In the genomic region with DNA sequence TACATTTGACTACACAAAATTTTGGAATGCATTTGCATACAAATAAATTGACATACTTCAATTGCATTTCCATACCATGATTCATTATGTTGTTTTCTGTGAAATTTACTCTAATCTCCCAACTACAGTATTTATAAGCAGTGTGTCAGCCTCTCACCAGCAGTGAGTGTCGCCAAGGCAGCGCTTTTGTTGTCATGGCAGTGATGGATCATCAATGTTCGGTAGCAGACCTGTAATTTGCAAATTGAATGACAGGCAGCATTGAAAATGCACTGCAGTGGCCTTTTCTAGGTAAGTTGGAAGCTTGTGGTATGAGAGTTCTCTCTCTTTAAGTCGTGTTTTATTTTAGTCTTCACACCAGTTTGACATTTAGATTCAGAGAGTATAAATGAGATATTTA, we compare ENCODE assay signal across 18 cellular contexts.
DNase-seq lines count a peak whose midpoint lies in the region; ATAC-seq and TF ChIP-seq lines count a peak whose summit lies in the region.
"Had no signal": no experiment of that assay in that cellular context is flagged by ENCODE, and none has a peak within 500 bp of the region (broad histone marks: within the 10 kb centered on the region; RNA-seq: fewer than 3 reads in every experiment).

No MANE protein-coding gene starts in this region.

- DNase-seq in NCI-H2081 (lab: John Stamatoyannopoulos, UW) (peak; percentile 1 to 28), NCI-H2081 treated with DMSO at 0.1 percent for 48 hours (lab: John Stamatoyannopoulos, UW) (no peak), NCI-H1417 (lab: John Stamatoyannopoulos, UW) (peak in 2 of 3 experiments; percentile 72 to 95), NCI-H345 treated with DMSO at 0.1 percent for 48 hours (lab: John Stamatoyannopoulos, UW; ENCODE audit: unreplicated experiment) (peak; percentile 44), NCI-H524 treated with DMSO at 0.1 percent for 48 hours (lab: John Stamatoyannopoulos, UW) (no peak), dedifferentiated amniotic fluid mesenchymal stem cell (ENCODE audit: extremely low spot score) (no peak)
- DNase-seq: 8988T; GDM1; HCEC 1CT; NCI-H510A; NK-92 treated with Interleukin-12 subunit alpha and Interleukin-12 subunit beta, amount 100 ng/mL, for 24 hours; Peyer's patch; T-helper 17 cell had no signal

- no peaks in the 10 kb centered on the region for H3K79me2 ChIP-seq in neural cell (replicated peaks; ENCODE audit: insufficient read depth, low read length)

- H3K36me3 ChIP-seq in neural cell (ENCODE audit: insufficient read depth, low read length) = no peaks in the 10 kb centered on the region
- H3K36me3 ChIP-seq: Peyer's patch, SJSA1 had no signal

- no peak overlapping the region for H2AFZ ChIP-seq in neural cell (ENCODE audit: low read depth, low read length)
- H2AFZ ChIP-seq: GM23338 had no signal

- H3K9ac ChIP-seq in neural cell (ENCODE audit: low read length) = no peak overlapping the region

- H3F3A ChIP-seq in neural cell (ENCODE audit: insufficient read depth, low read length, poor library complexity, severe bottlenecking) = no peaks in the 10 kb centered on the region

- ATAC-seq in GM21526 (IDR thresholded peaks at IDR 0.05; ENCODE audit: low FRiP score, unreplicated experiment) = no peak
- ATAC-seq: GM23338, K562, T-helper 17 cell had no signal

- peak; percentile 35 for TF ChIP-seq RAD21 in neural cell (conservative IDR thresholded peaks at IDR 0.05)

- no peaks in the 10 kb centered on the region for H3K9me3 ChIP-seq in neural cell (ENCODE audit: low read length)
- H3K9me3 ChIP-seq: Peyer's patch, SJSA1 had no signal

- no peaks in the 10 kb centered on the region for H3K9me2 ChIP-seq in neural cell (ENCODE audit: insufficient read depth, low read length)

- no peaks in the 10 kb centered on the region for H4K20me1 ChIP-seq in neural cell (ENCODE audit: insufficient read depth)

- peak overlapping the region; percentile 66 for H3K4me2 ChIP-seq in neural cell (ENCODE audit: low read length)
- H3K4me2 ChIP-seq: GM23338 had no signal

- no peak for TF ChIP-seq CTCF in neural cell (IDR thresholded peaks at IDR 0.05; ENCODE audit: poor library complexity, severe bottlenecking)

- no peaks in the 10 kb centered on the region for H3K27me3 ChIP-seq in neural cell (ENCODE audit: insufficient read depth, low read depth, low read length)
- H3K27me3 ChIP-seq: Peyer's patch, SJSA1 had no signal

- TF ChIP-seq EP300 in neural cell (conservative IDR thresholded peaks at IDR 0.05; ENCODE audit: poor library complexity, severe bottlenecking) = peak; percentile 95

- H3K4me3 ChIP-seq in neural cell (ENCODE audit: low read length) = peak overlapping the region; percentile 45
- H3K4me3 ChIP-seq: GM23338, K562, Peyer's patch, SJSA1 had no signal

- peak overlapping the region; percentile 54 for H3K27ac ChIP-seq in neural cell (ENCODE audit: low read length)
- H3K27ac ChIP-seq: Peyer's patch, SJSA1 had no signal

TF ChIP-seq in neural cell, 6 proteins besides CTCF, POLR2A, EP300 and RAD21:
- TF ChIP-seq MXI1 (conservative IDR thresholded peaks at IDR 0.05; ENCODE audit: poor library complexity, severe bottlenecking) = peak; percentile 49
- TF ChIP-seq POLR2AphosphoS5 (IDR thresholded peaks at IDR 0.05) = peak; percentile 93
- TF ChIP-seq TAF1 (IDR thresholded peaks at IDR 0.05; ENCODE audit: low read depth) = no peak
- TF ChIP-seq SMC3 (conservative IDR thresholded peaks at IDR 0.05; ENCODE audit: poor library complexity) = peak; percentile 43
- TF ChIP-seq, protein P1, sequence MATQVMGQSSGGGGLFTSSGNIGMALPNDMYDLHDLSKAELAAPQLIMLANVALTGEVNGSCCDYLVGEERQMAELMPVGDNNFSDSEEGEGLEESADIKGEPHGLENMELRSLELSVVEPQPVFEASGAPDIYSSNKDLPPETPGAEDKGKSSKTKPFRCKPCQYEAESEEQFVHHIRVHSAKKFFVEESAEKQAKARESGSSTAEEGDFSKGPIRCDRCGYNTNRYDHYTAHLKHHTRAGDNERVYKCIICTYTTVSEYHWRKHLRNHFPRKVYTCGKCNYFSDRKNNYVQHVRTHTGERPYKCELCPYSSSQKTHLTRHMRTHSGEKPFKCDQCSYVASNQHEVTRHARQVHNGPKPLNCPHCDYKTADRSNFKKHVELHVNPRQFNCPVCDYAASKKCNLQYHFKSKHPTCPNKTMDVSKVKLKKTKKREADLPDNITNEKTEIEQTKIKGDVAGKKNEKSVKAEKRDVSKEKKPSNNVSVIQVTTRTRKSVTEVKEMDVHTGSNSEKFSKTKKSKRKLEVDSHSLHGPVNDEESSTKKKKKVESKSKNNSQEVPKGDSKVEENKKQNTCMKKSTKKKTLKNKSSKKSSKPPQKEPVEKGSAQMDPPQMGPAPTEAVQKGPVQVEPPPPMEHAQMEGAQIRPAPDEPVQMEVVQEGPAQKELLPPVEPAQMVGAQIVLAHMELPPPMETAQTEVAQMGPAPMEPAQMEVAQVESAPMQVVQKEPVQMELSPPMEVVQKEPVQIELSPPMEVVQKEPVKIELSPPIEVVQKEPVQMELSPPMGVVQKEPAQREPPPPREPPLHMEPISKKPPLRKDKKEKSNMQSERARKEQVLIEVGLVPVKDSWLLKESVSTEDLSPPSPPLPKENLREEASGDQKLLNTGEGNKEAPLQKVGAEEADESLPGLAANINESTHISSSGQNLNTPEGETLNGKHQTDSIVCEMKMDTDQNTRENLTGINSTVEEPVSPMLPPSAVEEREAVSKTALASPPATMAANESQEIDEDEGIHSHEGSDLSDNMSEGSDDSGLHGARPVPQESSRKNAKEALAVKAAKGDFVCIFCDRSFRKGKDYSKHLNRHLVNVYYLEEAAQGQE (IDR thresholded peaks at IDR 0.05; ENCODE audit: borderline replicate concordance) = no peak
- no peak for TF ChIP-seq EZH2 (IDR thresholded peaks at IDR 0.05; ENCODE audit: borderline replicate concordance, insufficient read depth, low read length, poor library complexity, severe bottlenecking)

Comparison
In these comparisons a context has a peak if more than half of its experiments do, and no peak if none do; other contexts are left out.
1. DNase-seq: peak in NCI-H2081 (2 of 2), NCI-H1417 (2 of 3) and NCI-H345 treated with DMSO at 0.1 percent for 48 hours (single experiment); none in NCI-H2081 treated with DMSO at 0.1 percent for 48 hours (single experiment), NCI-H524 treated with DMSO at 0.1 percent for 48 hours (single experiment) and dedifferentiated amniotic fluid mesenchymal stem cell (single experiment).